In genomic region chr17:81254955-81255717, GRCh38 we compare ENCODE assay signal across 8 cellular contexts. TPM values are rescaled to one million over a fixed set of nuclear protein-coding genes. Genes with fewer than 3 reads are reported as not detected.
DNase-seq lines count a peak whose midpoint lies in the region; ATAC-seq, FAIRE-seq and TF ChIP-seq lines count a peak whose summit lies in the region.

No MANE protein-coding gene starts in this region.

- H3K27me3 ChIP-seq in mammary epithelial cell (ENCODE audit: insufficient read depth, low read length), result no peaks in the 10 kb centered on the region

- H3K4me1 ChIP-seq in mammary epithelial cell (ENCODE audit: insufficient read depth, low read length) (no peaks in the 10 kb centered on the region), kidney (ENCODE audit: control insufficient read depth in 1 of 2, insufficient read depth in 1 of 2, low read depth in 1 of 2, low read length in 2 of 2) (peaks cover 12 to 17% of the 10 kb centered on the region in 2 donors)

- H3K4me2 ChIP-seq in mammary epithelial cell (ENCODE audit: insufficient read depth, low read depth, low read length), result no peak overlapping the region

- no peaks in the 10 kb centered on the region for H3K9me3 ChIP-seq in mammary epithelial cell (replicated peaks; ENCODE audit: insufficient read depth, low read length)
- H3K9me3 ChIP-seq in kidney (ENCODE audit: control insufficient read depth in 1 of 2, low read length in 2 of 2), result no peaks in the 10 kb centered on the region

- H4K20me1 ChIP-seq in mammary epithelial cell (ENCODE audit: insufficient read depth, low read length), result no peaks in the 10 kb centered on the region

- no peak for FAIRE-seq in kidney (lab: Jason Lieb, UNC)

- BruUV-seq in mammary epithelial cell (replicated peaks; lab: Mats Ljungman, UMichigan), result no TSS peak

- H3K4me3 ChIP-seq in mammary epithelial cell (replicated peaks in 1 of 3; ENCODE audit: insufficient read depth in 1 of 3, low read depth in 2 of 3, low read length in 3 of 3) (no peak overlapping the region), kidney (ENCODE audit: low read length in 2 of 2) (no peak overlapping the region)

- no peaks in the 10 kb centered on the region for H3K36me3 ChIP-seq in mammary epithelial cell (ENCODE audit: insufficient read depth, low read length)
- H3K36me3 ChIP-seq in kidney (ENCODE audit: control insufficient read depth in 1 of 2, insufficient read depth in 2 of 2, low read length in 2 of 2), result peaks cover 7 to 19% of the 10 kb centered on the region in 2 donors

- ATAC-seq in GM18519 (IDR thresholded peaks at IDR 0.05; ENCODE audit: low FRiP score, unreplicated experiment) (no peak), GM19328 (IDR thresholded peaks at IDR 0.05; ENCODE audit: unreplicated experiment) (no peak), HG03025 (IDR thresholded peaks at IDR 0.05; ENCODE audit: low FRiP score, unreplicated experiment) (no peak)

- H3K27ac ChIP-seq in mammary epithelial cell (ENCODE audit: insufficient read depth, low read depth, low read length), result no peak overlapping the region
- H3K27ac ChIP-seq in kidney (ENCODE audit: low read depth in 2 of 2, low read length in 2 of 2), result peak overlapping the region; percentile 65 to 83
- H3K27ac ChIP-seq in substantia nigra (ENCODE audit: low read depth, low read length, poor library complexity, severe bottlenecking), result no peak overlapping the region

- CTCF ChIA-PET in mammary epithelial cell (lab: Charles Lee; ENCODE audit: low non-redundant PET), result no interaction called here

- dilution Hi-C loops in mammary epithelial cell (cut with HindIII; ENCODE audit: low sequenced_read_pairs), result no loop called here

- intact Hi-C loops in mammary epithelial cell (cut with micrococcal nuclease) (loop anchor here (5.0 kb wide), 2 partner anchors 37 to 252 kb away; no protein-coding TSS in a partner anchor), kidney (cut with DNase I) (loop anchor here (10.0 kb wide), 1 partner anchor 230 kb away; no protein-coding TSS in a partner anchor)

- H3K9ac ChIP-seq in mammary epithelial cell (ENCODE audit: insufficient read depth, low read length) (no peak overlapping the region), kidney (ENCODE audit: low read length in 2 of 2) (peak overlapping the region in 1 of 2 donors; percentile 12)

- in situ Hi-C loops in mammary epithelial cell (cut with MboI; ENCODE audit: low sequenced_read_pairs in 2 of 2), result no loop called here

- H3K79me2 ChIP-seq in mammary epithelial cell (ENCODE audit: insufficient read depth, low read length), result peaks cover 6% of the 10 kb centered on the region

- no peak overlapping the region for H2AFZ ChIP-seq in mammary epithelial cell (ENCODE audit: low read depth, low read length)

- TF ChIP-seq CTCF in mammary epithelial cell (conservative IDR thresholded peaks at IDR 0.05 in 1 of 2, IDR thresholded peaks at IDR 0.05 in 1 of 2; ENCODE audit: extremely low read depth in 1 of 2, insufficient read depth in 1 of 2, low read depth in 1 of 2, low read length in 2 of 2) (peak; percentile 16 to 25), kidney (IDR thresholded peaks at IDR 0.05; ENCODE audit: borderline replicate concordance, extremely low read depth, insufficient read depth) (peak; percentile 47)

- peak; percentile 49 for DNase-seq in GF-D8 (lab: John Stamatoyannopoulos, UW)
- DNase-seq in NCI-H526 (lab: John Stamatoyannopoulos, UW), result peak; percentile 74 to 91
- no peak for DNase-seq in mammary epithelial cell
- DNase-seq in kidney, result peak; percentile 95
- peak in 36 of 49 donors; percentile 9 to 75 (median 44) for DNase-seq in substantia nigra (lab: John Stamatoyannopoulos, UW)

- WGBS in mammary epithelial cell (ENCODE audit: low coverage, missing lambda C conversion rate), result 77% methylated on average over 27 of the region's 35 CpGs

RNA-seq across cellular contexts. Expression of gene NDUFAF8, which starts 16.0 kb away (rescaled TPM):
- total RNA-seq in mammary epithelial cell (10 to 100 TPM; 14.7 to 98.1 TPM), kidney (38.6 TPM)
- polyA plus RNA-seq in mammary epithelial cell (112 TPM), kidney (ENCODE audit: insufficient read depth, low read depth, low replicate concordance) (134 TPM)
- polyA minus RNA-seq in mammary epithelial cell, result 69.0 TPM

RNA-seq across cellular contexts. Expression of gene TEPSIN, which starts 16.3 kb away (rescaled TPM):
- total RNA-seq in mammary epithelial cell (10 to 100 TPM; 15.7 to 25.7 TPM), kidney (42.8 TPM)
- polyA plus RNA-seq in mammary epithelial cell (10.3 TPM), kidney (ENCODE audit: insufficient read depth, low read depth, low replicate concordance) (13.9 TPM)
- 3.9 TPM for polyA minus RNA-seq in mammary epithelial cell

RNA-seq across cellular contexts. Expression of gene CEP131, which starts 32.4 kb away (rescaled TPM):
- total RNA-seq in mammary epithelial cell, result 10 to 100 TPM in 1 of 2 donors, 1 to 10 TPM in 1; 8.7 to 13.1 TPM
- polyA plus RNA-seq in mammary epithelial cell, result 6.1 TPM
- polyA minus RNA-seq in mammary epithelial cell, result 1.5 TPM
- 7.5 TPM for total RNA-seq in kidney
- 6.9 TPM for polyA plus RNA-seq in kidney (ENCODE audit: insufficient read depth, low read depth, low replicate concordance)

RNA-seq across cellular contexts. Expression of gene SLC38A10, which starts 40.0 kb away (rescaled TPM):
- total RNA-seq in mammary epithelial cell, result 10 to 100 TPM; 36.5 to 71.7 TPM
- polyA plus RNA-seq in mammary epithelial cell, result 30.5 TPM
- polyA minus RNA-seq in mammary epithelial cell, result 28.5 TPM
- 89.7 TPM for total RNA-seq in kidney
- polyA plus RNA-seq in kidney (ENCODE audit: insufficient read depth, low read depth, low replicate concordance), result 72.7 TPM

Comparison
In these comparisons a context has a peak if more than half of its experiments do, and no peak if none do; other contexts are left out.
1. H3K27ac ChIP-seq: peak in kidney (2 of 2); none in mammary epithelial cell (single experiment) and substantia nigra (single experiment).